In genomic region chr5:66987949-66988838, GRCh38 we compare ENCODE assay signal across 8 cellular contexts.
DNase-seq lines count a peak whose midpoint lies in the region; ATAC-seq and TF ChIP-seq lines count a peak whose summit lies in the region.

No MANE protein-coding gene starts in this region.

- DNase-seq in DMS53 treated with DMSO at 0.1 percent for 48 hours (lab: John Stamatoyannopoulos, UW; ENCODE audit: unreplicated experiment) (peak; percentile 54), NCI-H2029 treated with DMSO at 0.1 percent for 48 hours (lab: John Stamatoyannopoulos, UW) (peak; percentile 62), brain microvascular endothelial cell (no peak), left lobe of liver (ENCODE audit: low spot score) (no peak)
- no peak for DNase-seq in NK-92 treated with Interleukin-12 subunit alpha and Interleukin-12 subunit beta, amount 100 ng/mL, for 24 hours (lab: John Stamatoyannopoulos, UW)

- in situ Hi-C loops in brain microvascular endothelial cell (cut with HindIII; ENCODE audit: low pct_ligation_motif_present, low sequenced_read_pairs) = no loop called here

- peak; percentile 63 for TF ChIP-seq CTCF in brain microvascular endothelial cell (IDR thresholded peaks at IDR 0.05; ENCODE audit: low read depth, low read length, missing control alignments)

- ATAC-seq in GM21529 (IDR thresholded peaks at IDR 0.05; ENCODE audit: unreplicated experiment) (peak; percentile 65), left lobe of liver (peak; percentile 86), HG02763 (IDR thresholded peaks at IDR 0.05; ENCODE audit: unreplicated experiment) (no peak), HG03045 (IDR thresholded peaks at IDR 0.05; ENCODE audit: unreplicated experiment) (no peak)

- no peaks in the 10 kb centered on the region for H3K27me3 ChIP-seq in brain microvascular endothelial cell (replicated peaks)

- H3K4me3 ChIP-seq in brain microvascular endothelial cell (ENCODE audit: low read depth, low read length) = no peak overlapping the region

- no peaks in the 10 kb centered on the region for H3K36me3 ChIP-seq in brain microvascular endothelial cell (replicated peaks)

- no peak overlapping the region for H3K27ac ChIP-seq in brain microvascular endothelial cell

Comparison
In these comparisons a context has a peak if more than half of its experiments do, and no peak if none do; other contexts are left out.
1. DNase-seq: peak in DMS53 treated with DMSO at 0.1 percent for 48 hours (single experiment) and NCI-H2029 treated with DMSO at 0.1 percent for 48 hours (single experiment); none in brain microvascular endothelial cell (single experiment), left lobe of liver (single experiment) and NK-92 treated with Interleukin-12 subunit alpha and Interleukin-12 subunit beta, amount 100 ng/mL, for 24 hours (single experiment).
2. ATAC-seq: peak in GM21529 (single experiment) and left lobe of liver (single experiment); none in HG02763 (single experiment) and HG03045 (single experiment).